ENCODE assay signal across 1 cellular context in genomic region chr16:88569985-88570690, GRCh38.
TF ChIP-seq lines count a peak whose summit lies in the region.

Gene ZC3H18, plus strand, starts transcription at chr16:88570403. Its CDS starts 6,721 bp downstream, at chr16:88577124.

TF ChIP-seq in K562, 482 proteins besides CTCF, POLR2A, EP300 and RAD21 (continued from another document and continues in another):
- TF ChIP-seq CEBPB (tag; IDR thresholded peaks at IDR 0.05) (no peak), POLR2G (IDR thresholded peaks at IDR 0.05; ENCODE audit: low read depth, low read length) (peak; percentile 92), TAF7 (tag; IDR thresholded peaks at IDR 0.05) (no peak), POLR2AphosphoS5 (IDR thresholded peaks at IDR 0.05; ENCODE audit: control insufficient read depth, insufficient read depth, low read depth, low read length) (peak; percentile 61), STAT5B (CRISPR knock-in tag; IDR thresholded peaks at IDR 0.05) (no peak), ID3 (CRISPR knock-in tag; IDR thresholded peaks at IDR 0.05) (no peak), ID3 (tag; IDR thresholded peaks at IDR 0.05) (no peak; the same call in 1 of the 2 replicates), ADNP (tag; IDR thresholded peaks at IDR 0.05) (no peak), TGIF2 (CRISPR knock-in tag; IDR thresholded peaks at IDR 0.05) (no peak), HNRNPH1 (optimal IDR thresholded peaks at IDR 0.05; ENCODE audit: low read depth, low read length) (no peak), GABPA (tag; conservative IDR thresholded peaks at IDR 0.05; ENCODE audit: low read depth) (peak; percentile 96), CCNT2 (IDR thresholded peaks at IDR 0.05; ENCODE audit: borderline replicate concordance, extremely low read depth, insufficient read length, low read depth, low read length) (peak; percentile 95), SP2 (IDR thresholded peaks at IDR 0.05; ENCODE audit: extremely low read depth, low read depth, low read length, poor library complexity, severe bottlenecking) (no peak), NRF1 (conservative IDR thresholded peaks at IDR 0.05 in 1 of 2, IDR thresholded peaks at IDR 0.05 in 1 of 2) (peak; percentile 97), NCOA1 (IDR thresholded peaks at IDR 0.05; ENCODE audit: low read depth) (no peak), NBN (IDR thresholded peaks at IDR 0.05; ENCODE audit: low read depth) (no peak), MTA3 (IDR thresholded peaks at IDR 0.05; ENCODE audit: borderline replicate concordance) (peak; percentile 46; the same call in 1 of the 2 replicates), RBM34 (IDR thresholded peaks at IDR 0.05; ENCODE audit: borderline replicate concordance, insufficient read depth, low read length) (no peak), BCOR (IDR thresholded peaks at IDR 0.05) (no peak), TBP (optimal IDR thresholded peaks at IDR 0.05; ENCODE audit: low read depth, low read length) (peak; percentile 90), ZSCAN29 (IDR thresholded peaks at IDR 0.05) (no peak), SNRNP70 (optimal IDR thresholded peaks at IDR 0.05; ENCODE audit: low read depth, low read length) (no peak), ZNF263 (CRISPR knock-in tag; IDR thresholded peaks at IDR 0.05; ENCODE audit: borderline replicate concordance) (0 out of 2 replicates have a peak, but pooled peaks have one; percentile 62), MECOM (CRISPR knock-in tag; IDR thresholded peaks at IDR 0.05) (peak; percentile 64; the same call in 1 of the 2 replicates), MAFK (IDR thresholded peaks at IDR 0.05; ENCODE audit: low read length) (no peak), MXD1 (CRISPR knock-in tag; IDR thresholded peaks at IDR 0.05; ENCODE audit: borderline replicate concordance, poor library complexity, severe bottlenecking) (no peak), ZNF277 (CRISPR knock-in tag; IDR thresholded peaks at IDR 0.05; ENCODE audit: borderline replicate concordance) (no peak), U2AF2 (optimal IDR thresholded peaks at IDR 0.05; ENCODE audit: low read depth, low read length) (no peak), SAP30 (IDR thresholded peaks at IDR 0.05; ENCODE audit: borderline replicate concordance, insufficient read depth, low read depth, low read length, poor library complexity, severe bottlenecking) (peak; percentile 70), USF1 (CRISPR knock-in tag; IDR thresholded peaks at IDR 0.05) (peak; percentile 94), ZNF551 (CRISPR knock-in tag; IDR thresholded peaks at IDR 0.05) (no peak), TEAD2 (tag; IDR thresholded peaks at IDR 0.05) (no peak), SAFB2 (IDR thresholded peaks at IDR 0.05; ENCODE audit: borderline replicate concordance, low read depth, low read length, severe bottlenecking) (no peak), ZNF436 (CRISPR knock-in tag; IDR thresholded peaks at IDR 0.05) (no peak), RERE (CRISPR knock-in tag; IDR thresholded peaks at IDR 0.05; ENCODE audit: borderline replicate concordance) (no peak), ZNF77 (CRISPR knock-in tag; IDR thresholded peaks at IDR 0.05) (no peak), TFAM (CRISPR knock-in tag; conservative IDR thresholded peaks at IDR 0.05) (no peak), WHSC1 (IDR thresholded peaks at IDR 0.05; ENCODE audit: low read length) (no peak), NFIC (IDR thresholded peaks at IDR 0.05) (0 out of 2 replicates have a peak, but pooled peaks have one; percentile 4), E2F8 (IDR thresholded peaks at IDR 0.05; ENCODE audit: low read depth, partially characterized antibody) (peak; percentile 89), CREB3L1 (IDR thresholded peaks at IDR 0.05; ENCODE audit: borderline replicate concordance, low read depth) (peak; percentile 66; the same call in 1 of the 2 replicates), ZNF586 (CRISPR knock-in tag; conservative IDR thresholded peaks at IDR 0.05) (no peak), ZC3H8 (IDR thresholded peaks at IDR 0.05) (no peak), TFAP4 (CRISPR knock-in tag; IDR thresholded peaks at IDR 0.05; ENCODE audit: borderline replicate concordance) (peak; percentile 80), ZKSCAN1 (IDR thresholded peaks at IDR 0.05; ENCODE audit: low read depth, low read length) (peak; percentile 55; the same call in 1 of the 2 replicates), ZNF778 (CRISPR knock-in tag; IDR thresholded peaks at IDR 0.05) (no peak), TRIM28 (IDR thresholded peaks at IDR 0.05) (no peak), NR1H2 (CRISPR knock-in tag; IDR thresholded peaks at IDR 0.05) (no peak), ZNF384 (IDR thresholded peaks at IDR 0.05; ENCODE audit: low read depth, low read length) (no peak), DNMT1 (IDR thresholded peaks at IDR 0.05) (no peak), MIER1 (IDR thresholded peaks at IDR 0.05; ENCODE audit: low read depth) (no peak), RBM25 (IDR thresholded peaks at IDR 0.05; ENCODE audit: low read depth, low read length, severe bottlenecking) (peak; percentile 14)
